In genomic region chr17:78717431-78717980, GRCh38 we compare ENCODE assay signal across 8 cellular contexts.
A peak's percentile ranks its signal among the peaks of the same experiment; 100 is the strongest.
DNase-seq lines count a peak whose midpoint lies in the region; ATAC-seq and TF ChIP-seq lines count a peak whose summit lies in the region.

No MANE protein-coding gene starts in this region.

- H3K27me3 Mint-ChIP-seq in T-helper 17 cell (no peaks in the 10 kb centered on the region), osteocyte (ENCODE audit: unreplicated experiment) (no peaks in the 10 kb centered on the region)

- H3K4me1 Mint-ChIP-seq in T-helper 17 cell: peaks cover 76% of the 10 kb centered on the region
- peaks cover 68% of the 10 kb centered on the region for H3K4me1 Mint-ChIP-seq in osteocyte (ENCODE audit: unreplicated experiment)

- DNase-seq in Ammon's horn (ENCODE audit: low spot score): peak; percentile 95
- DNase-seq in HFF-Myc (ENCODE audit: extremely low read depth, low read depth): no peak
- DNase-seq in T-helper 17 cell: no peak
- DNase-seq in fibroblast of villous mesenchyme (ENCODE audit: low read depth): peak; percentile 40
- DNase-seq in osteocyte (ENCODE audit: extremely low spot score, unreplicated experiment): no peak
- no peak for DNase-seq in GM19238 (ENCODE audit: insufficient read length, low spot score)
- DNase-seq in SIG-M5 (lab: John Stamatoyannopoulos, UW): no peak

- H3K36me3 Mint-ChIP-seq in T-helper 17 cell (ENCODE audit: low read depth) (peaks cover 6% of the 10 kb centered on the region), osteocyte (ENCODE audit: unreplicated experiment) (no peaks in the 10 kb centered on the region)

- ATAC-seq in T-helper 17 cell (no peak), HG03565 (IDR thresholded peaks at IDR 0.05; ENCODE audit: unreplicated experiment) (no peak)

- peak overlapping the region; percentile 95 for H3K27ac Mint-ChIP-seq in T-helper 17 cell
- H3K27ac Mint-ChIP-seq in osteocyte (ENCODE audit: unreplicated experiment): peak overlapping the region; percentile 73

- H3K9me3 ChIP-seq in T-helper 17 cell (ENCODE audit: control insufficient read depth, low read length, poor library complexity, severe bottlenecking): no peaks in the 10 kb centered on the region

- H3K4me3 ChIP-seq in HFF-Myc (replicated peaks; ENCODE audit: low read depth, low read length) (peak overlapping the region; percentile 33), fibroblast of villous mesenchyme (ENCODE audit: low read depth, low read length) (peak overlapping the region; percentile 47)

- H3K4me3 Mint-ChIP-seq in T-helper 17 cell (peak overlapping the region; percentile 87), osteocyte (ENCODE audit: unreplicated experiment) (peak overlapping the region; percentile 64)

- TF ChIP-seq CTCF in HFF-Myc (IDR thresholded peaks at IDR 0.05; ENCODE audit: low read depth, low read length, missing control alignments): no peak
- TF ChIP-seq CTCF in fibroblast of villous mesenchyme (IDR thresholded peaks at IDR 0.05; ENCODE audit: insufficient read depth, low read depth, low read length): no peak
- no peak for TF ChIP-seq CTCF in osteocyte (IDR thresholded peaks at IDR 0.05)

- H3K9me3 Mint-ChIP-seq in osteocyte (ENCODE audit: unreplicated experiment): no peaks in the 10 kb centered on the region

Comparison
In these comparisons a context has a peak if more than half of its experiments do, and no peak if none do; other contexts are left out.
1. DNase-seq: peak in Ammon's horn (single experiment) and fibroblast of villous mesenchyme (single experiment); none in HFF-Myc (single experiment), T-helper 17 cell (0 of 3), osteocyte (single experiment), GM19238 (single experiment) and SIG-M5 (single experiment).